Comparison of ENCODE assay signal across 9 cellular contexts in the genomic region with DNA sequence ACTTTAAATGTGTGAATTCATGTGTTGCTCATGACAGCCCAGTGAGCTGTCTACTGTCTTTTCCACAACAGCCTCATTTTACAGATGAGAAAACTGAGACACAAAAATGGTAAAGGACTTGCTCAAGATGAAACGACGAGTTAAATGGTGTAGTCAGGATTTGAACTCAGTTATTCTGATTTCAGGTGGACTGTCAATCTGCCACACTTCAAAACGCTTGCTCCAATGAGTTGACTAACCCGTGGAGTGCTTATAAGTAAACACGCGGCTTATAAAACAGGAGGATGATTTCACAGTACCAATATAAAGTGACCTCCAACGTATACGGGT. TPM values are rescaled to one million over a fixed set of nuclear protein-coding genes. Genes with fewer than 3 reads are reported as not detected.
A peak's percentile ranks its signal among the peaks of the same experiment; 100 is the strongest.
DNase-seq lines count a peak whose midpoint lies in the region; ATAC-seq and TF ChIP-seq lines count a peak whose summit lies in the region.
"Had no signal": no experiment of that assay in that cellular context is flagged by ENCODE, and none has a peak within 500 bp of the region (broad histone marks: within the 10 kb centered on the region; RNA-seq: fewer than 3 reads in every experiment).

No MANE protein-coding gene starts in this region.

- CTCF ChIA-PET in activated CD8-positive, alpha-beta memory T cell treated with anti-CD3 and anti-CD28 coated beads, Interleukin-2, amount 10 ng/mL, durations not matched to agents 7 days and 5 days (lab: Charles Lee): interaction anchor here (0.6 to 4.4 kb wide), 4 partner anchors 10 to 79 kb away, joined by 3 to 35 read pairs (median 6); partner anchors contain the start of genes DNAAF2 and KLHDC2

- H3K4me1 ChIP-seq in lung (ENCODE audit: control insufficient read depth in 2 of 2, insufficient read depth in 2 of 2, low read length in 2 of 2): peaks cover 0 to 3% of the 10 kb centered on the region in 2 donors

- no peak for ATAC-seq in activated CD8-positive, alpha-beta memory T cell treated with anti-CD3 and anti-CD28 coated beads, Interleukin-2, amount 10 ng/mL, durations not matched to agents 7 days and 5 days
- peak; percentile 3 to 5 for ATAC-seq in activated naive CD4-positive, alpha-beta T cell treated with anti-CD3 and anti-CD28 coated beads, Interleukin-2, amount 50 U/mL, for 72 hours
- no peak for ATAC-seq in lung (ENCODE audit: insufficient read depth, low FRiP score)
- ATAC-seq in HG03442 (IDR thresholded peaks at IDR 0.05; ENCODE audit: unreplicated experiment): no peak

- H3K27ac ChIP-seq in lung (ENCODE audit: low read depth in 1 of 2, low read length in 1 of 2): peak overlapping the region; percentile 84
- peak overlapping the region; percentile 85 for H3K27ac ChIP-seq in temporal lobe (ENCODE audit: low read depth, low read length)

- DNase-seq in activated CD8-positive, alpha-beta memory T cell treated with anti-CD3 and anti-CD28 coated beads, Interleukin-2, amount 10 ng/mL, durations not matched to agents 7 days and 5 days: no peak
- no peak for DNase-seq in activated CD8-positive, alpha-beta memory T cell treated with anti-CD3 and anti-CD28 coated beads, Interleukin-2, amount 50 U/mL, for 4 hours
- DNase-seq in activated naive CD4-positive, alpha-beta T cell treated with anti-CD3 and anti-CD28 coated beads, Interleukin-2, amount 50 U/mL, for 72 hours (ENCODE audit: low spot score in 2 of 2): no peak
- DNase-seq in lung (ENCODE audit: low spot score): no peak
- no peak for DNase-seq in nucleus accumbens (lab: John Stamatoyannopoulos, UW)
- DNase-seq in GM03348 (ENCODE audit: low spot score): no peak

- H3K27me3 ChIP-seq in lung (ENCODE audit: control insufficient read depth, insufficient read depth): no peaks in the 10 kb centered on the region
- H3K27me3 ChIP-seq: MG63 had no signal

- no peak overlapping the region for H3K4me3 ChIP-seq in lung

- H3K27ac Mint-ChIP-seq in activated CD8-positive, alpha-beta memory T cell treated with anti-CD3 and anti-CD28 coated beads, Interleukin-2, amount 10 ng/mL, durations not matched to agents 7 days and 5 days: peak overlapping the region; percentile 91
- peak overlapping the region; percentile 90 to 93 for H3K27ac Mint-ChIP-seq in activated naive CD4-positive, alpha-beta T cell treated with anti-CD3 and anti-CD28 coated beads, Interleukin-2, amount 50 U/mL, for 72 hours

- no peaks in the 10 kb centered on the region for H3K9me3 Mint-ChIP-seq in activated CD8-positive, alpha-beta memory T cell treated with anti-CD3 and anti-CD28 coated beads, Interleukin-2, amount 10 ng/mL, durations not matched to agents 7 days and 5 days (ENCODE audit: low read depth)
- no peaks in the 10 kb centered on the region for H3K9me3 Mint-ChIP-seq in activated naive CD4-positive, alpha-beta T cell treated with anti-CD3 and anti-CD28 coated beads, Interleukin-2, amount 50 U/mL, for 72 hours

- peaks cover 14% of the 10 kb centered on the region for H3K36me3 Mint-ChIP-seq in activated CD8-positive, alpha-beta memory T cell treated with anti-CD3 and anti-CD28 coated beads, Interleukin-2, amount 10 ng/mL, durations not matched to agents 7 days and 5 days
- H3K36me3 Mint-ChIP-seq in activated naive CD4-positive, alpha-beta T cell treated with anti-CD3 and anti-CD28 coated beads, Interleukin-2, amount 50 U/mL, for 72 hours: peaks cover 15 to 29% of the 10 kb centered on the region in 2 donors

- peaks cover 39% of the 10 kb centered on the region for H3K4me1 Mint-ChIP-seq in activated CD8-positive, alpha-beta memory T cell treated with anti-CD3 and anti-CD28 coated beads, Interleukin-2, amount 10 ng/mL, durations not matched to agents 7 days and 5 days

- TF ChIP-seq CTCF in lung (IDR thresholded peaks at IDR 0.05; ENCODE audit: control extremely low read depth, extremely low read depth): no peak

- no peaks in the 10 kb centered on the region for H3K9me3 ChIP-seq in lung (ENCODE audit: control insufficient read depth in 2 of 2, insufficient read depth in 1 of 2, low read length in 1 of 2)
- H3K9me3 ChIP-seq: MG63 had no signal

- no peaks in the 10 kb centered on the region for H3K36me3 ChIP-seq in lung (ENCODE audit: control insufficient read depth in 2 of 2, insufficient read depth in 2 of 2, low read length in 2 of 2)
- H3K36me3 ChIP-seq: MG63 had no signal

- H3K4me3 Mint-ChIP-seq in activated CD8-positive, alpha-beta memory T cell treated with anti-CD3 and anti-CD28 coated beads, Interleukin-2, amount 10 ng/mL, durations not matched to agents 7 days and 5 days: peak overlapping the region; percentile 87

- 89% methylated on average over 8 of the region's 8 CpGs for WGBS in lung, 2 donors

- no peaks in the 10 kb centered on the region for H3K27me3 Mint-ChIP-seq in activated CD8-positive, alpha-beta memory T cell treated with anti-CD3 and anti-CD28 coated beads, Interleukin-2, amount 10 ng/mL, durations not matched to agents 7 days and 5 days

RNA-seq across cellular contexts. Expression of gene POLE2, which starts 0.7 kb away (rescaled TPM):
- 10 to 100 TPM; 39.9 to 40.2 TPM for total RNA-seq in activated CD8-positive, alpha-beta memory T cell treated with anti-CD3 and anti-CD28 coated beads, Interleukin-2, amount 10 ng/mL, durations not matched to agents 7 days and 5 days
- total RNA-seq in activated naive CD4-positive, alpha-beta T cell treated with anti-CD3 and anti-CD28 coated beads, Interleukin-2, amount 50 U/mL, for 72 hours: 10 to 100 TPM; 46.1 to 47.6 TPM
- total RNA-seq in lung (10 to 100 TPM in 1 of 2 donors, 1 to 10 TPM in 1; 2.8 to 15.6 TPM), temporal lobe (5.2 TPM)
- 1 to 10 TPM; 2.2 to 4.6 TPM for polyA plus RNA-seq in lung

RNA-seq across cellular contexts. Expression of gene KLHDC1, which starts 4.3 kb away (rescaled TPM):
- total RNA-seq in activated CD8-positive, alpha-beta memory T cell treated with anti-CD3 and anti-CD28 coated beads, Interleukin-2, amount 10 ng/mL, durations not matched to agents 7 days and 5 days: 1 to 10 TPM; 1.1 to 1.9 TPM
- 1 to 10 TPM; 1.0 to 2.0 TPM for total RNA-seq in activated naive CD4-positive, alpha-beta T cell treated with anti-CD3 and anti-CD28 coated beads, Interleukin-2, amount 50 U/mL, for 72 hours
- total RNA-seq in lung: 10 to 100 TPM in 1 of 2 donors, 1 to 10 TPM in 1; 5.9 to 10.0 TPM
- 1 to 10 TPM in 1 of 2 donors, under 1 TPM in 1; 0.65 to 3.7 TPM for polyA plus RNA-seq in lung
- total RNA-seq in temporal lobe: 14.0 TPM

RNA-seq across cellular contexts. Expression of gene DNAAF2, which starts 53.6 kb away (rescaled TPM):
- total RNA-seq in activated CD8-positive, alpha-beta memory T cell treated with anti-CD3 and anti-CD28 coated beads, Interleukin-2, amount 10 ng/mL, durations not matched to agents 7 days and 5 days: 10 to 100 TPM in 1 of 2 experiments, 1 to 10 TPM in 1; 8.7 to 11.5 TPM
- 1 to 10 TPM; 7.2 to 8.0 TPM for total RNA-seq in activated naive CD4-positive, alpha-beta T cell treated with anti-CD3 and anti-CD28 coated beads, Interleukin-2, amount 50 U/mL, for 72 hours
- 10 to 100 TPM; 11.7 to 12.3 TPM for total RNA-seq in lung
- polyA plus RNA-seq in lung: 1 to 10 TPM; 4.4 to 8.2 TPM
- total RNA-seq in temporal lobe: 13.0 TPM

Comparison
In these comparisons a context has a peak if more than half of its experiments do, and no peak if none do; other contexts are left out.
1. ATAC-seq: peak in activated naive CD4-positive, alpha-beta T cell treated with anti-CD3 and anti-CD28 coated beads, Interleukin-2, amount 50 U/mL, for 72 hours (2 of 2); none in activated CD8-positive, alpha-beta memory T cell treated with anti-CD3 and anti-CD28 coated beads, Interleukin-2, amount 10 ng/mL, durations not matched to agents 7 days and 5 days (single experiment), lung (single experiment) and HG03442 (single experiment).